ENCODE assay signal across 13 cellular contexts in genomic region chr7:120404042-120404441, GRCh38.
DNase-seq lines count a peak whose midpoint lies in the region; ATAC-seq and TF ChIP-seq lines count a peak whose summit lies in the region.
"Had no signal": no experiment of that assay in that cellular context is flagged by ENCODE, and none has a peak within 500 bp of the region (broad histone marks: within the 10 kb centered on the region; RNA-seq: fewer than 3 reads in every experiment).

No MANE protein-coding gene starts in this region.

- H3K27me3 ChIP-seq in tibial artery: no peaks in the 10 kb centered on the region
- H3K27me3 ChIP-seq: Peyer's patch had no signal

- no peaks in the 10 kb centered on the region for H3K4me1 ChIP-seq in tibial artery
- H3K4me1 ChIP-seq: Peyer's patch, prostate gland had no signal

- H3K9me3 ChIP-seq in tibial artery: no peaks in the 10 kb centered on the region
- H3K9me3 ChIP-seq: Peyer's patch, prostate gland had no signal

- H3K4me3 ChIP-seq in epithelial cell of esophagus (ENCODE audit: low read length): no peak overlapping the region
- no peak overlapping the region for H3K4me3 ChIP-seq in tibial artery
- H3K4me3 ChIP-seq: GM23338, Peyer's patch, prostate gland had no signal

- DNase-seq in epithelial cell of esophagus (ENCODE audit: low read depth) (peak; percentile 83), cortex of kidney (lab: John Stamatoyannopoulos, UW) (no peak), cerebellum (ENCODE audit: low spot score) (no peak), tibial artery (no peak)
- no peak for DNase-seq in stimulated activated CD4-positive, alpha-beta T cell treated with anti-CD3 and anti-CD28 coated beads, Interleukin-15, amount 100 ng/mL, for 24 hours
- DNase-seq: cerebellar nuclear complex, NCI-H1048, Peyer's patch had no signal

- peak; percentile 52 for ATAC-seq in GM18499 (IDR thresholded peaks at IDR 0.05; ENCODE audit: insufficient read depth, unreplicated experiment)
- peak; percentile 41 for ATAC-seq in GM21423 (IDR thresholded peaks at IDR 0.05; ENCODE audit: unreplicated experiment)
- ATAC-seq in HG03108 (IDR thresholded peaks at IDR 0.05; ENCODE audit: unreplicated experiment): peak; percentile 46
- ATAC-seq: GM23338 had no signal

- no peak overlapping the region for H3K27ac ChIP-seq in tibial artery
- H3K27ac ChIP-seq: Peyer's patch, prostate gland had no signal

- H3K36me3 ChIP-seq in tibial artery: no peaks in the 10 kb centered on the region
- H3K36me3 ChIP-seq: Peyer's patch, prostate gland had no signal

- TF ChIP-seq CTCF in epithelial cell of esophagus (IDR thresholded peaks at IDR 0.05; ENCODE audit: insufficient read depth, low read depth, low read length, missing control alignments): no peak
- TF ChIP-seq CTCF in tibial artery (IDR thresholded peaks at IDR 0.05): no peak

- intact Hi-C loops in tibial artery (cut with DNase I; ENCODE audit: low total_unique reads): no loop called here
